Comparison of ENCODE assay signal across 25 cellular contexts in the genomic region with DNA sequence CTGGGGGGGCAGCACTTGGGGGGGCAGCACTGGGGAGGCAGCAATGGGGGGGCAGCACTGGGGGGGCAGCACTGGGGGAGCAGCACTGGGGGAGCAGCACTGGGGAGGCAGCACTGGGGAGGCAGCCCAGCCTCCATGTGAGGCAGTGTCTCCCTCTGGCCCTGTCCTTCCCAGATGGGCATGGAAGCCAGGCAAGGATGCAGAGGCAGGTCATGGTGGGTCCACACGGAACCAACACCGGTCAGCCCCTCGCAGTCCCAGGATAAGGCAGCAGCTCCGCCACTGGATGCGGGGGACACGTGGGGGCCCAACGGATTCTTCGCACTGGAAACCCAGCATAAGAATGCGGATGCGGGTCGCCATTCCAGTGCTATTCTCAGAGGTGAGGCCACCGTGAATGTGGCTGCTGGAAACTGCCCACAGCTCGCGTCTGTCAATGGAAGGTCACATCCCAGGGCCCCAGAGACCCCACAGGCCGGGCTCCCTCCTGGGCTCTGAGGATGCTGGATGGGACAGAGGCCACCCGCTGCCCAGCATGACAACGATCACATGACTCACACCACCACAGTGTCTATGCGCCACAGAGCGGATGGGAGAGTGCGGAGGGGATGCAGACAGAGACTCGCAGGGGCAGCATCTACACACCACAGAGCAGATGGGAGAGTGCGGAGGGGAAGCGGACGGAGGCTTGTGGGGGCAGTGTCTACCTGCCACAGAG.
"Had no signal": no experiment of that assay in that cellular context is flagged by ENCODE, and none has a peak within 500 bp of the region (broad histone marks: within the 10 kb centered on the region; RNA-seq: fewer than 3 reads in every experiment).

No MANE protein-coding gene starts in this region.

- H3K4me1 ChIP-seq: left ventricle myocardium inferior, testis, vagina had no signal

- H3K27ac ChIP-seq: hepatocyte, left ventricle myocardium inferior, ovary, testis, vagina had no signal

- H3K4me1 Mint-ChIP-seq: activated naive CD8-positive, alpha-beta T cell treated with anti-CD3 and anti-CD28 coated beads, Interleukin-2, amount 10 ng/mL, durations not matched to agents 7 days and 5 days; mesothelial cell of epicardium had no signal

- ATAC-seq: activated T-cell treated with anti-CD3 and anti-CD28 coated beads, Interleukin-2, amount 50 U/mL, for 4 hours; naive thymus-derived CD8-positive, alpha-beta T cell; stimulated activated memory B cell treated with anti-CD40 and anti-IgM and Interleukin-4, amounts not matched to agents 10 μg/mL and 1 μg/mL and 100 μg/mL, for 72 hours had no signal

- H3K4me3 Mint-ChIP-seq: activated naive CD8-positive, alpha-beta T cell treated with anti-CD3 and anti-CD28 coated beads, Interleukin-2, amount 10 ng/mL, durations not matched to agents 7 days and 5 days; activated T-cell treated with anti-CD3 and anti-CD28 coated beads, Interleukin-2, amount 50 U/mL, for 4 hours; mesothelial cell of epicardium; naive thymus-derived CD8-positive, alpha-beta T cell; stimulated activated memory B cell treated with anti-CD40 and anti-IgM and Interleukin-4, amounts not matched to agents 10 μg/mL and 1 μg/mL and 100 μg/mL, for 72 hours; type B pancreatic cell had no signal

- DNase-seq: activated CD4-positive, alpha-beta T cell treated with anti-CD3 and anti-CD28 coated beads, Interleukin-2, amount 50 U/mL, for 4 hours; activated CD8-positive, alpha-beta memory T cell treated with anti-CD3 and anti-CD28 coated beads for 24 hours; activated CD8-positive, alpha-beta memory T cell treated with anti-CD3 and anti-CD28 coated beads, Interleukin-2, amount 50 U/mL, for 4 hours; activated naive CD4-positive, alpha-beta T cell treated with Interleukin-2 at 50 U/mL for 16 hours; activated naive CD8-positive, alpha-beta T cell treated with anti-CD3 and anti-CD28 coated beads, Interleukin-2, amount 10 ng/mL, durations not matched to agents 7 days and 5 days; activated T-cell treated with anti-CD3 and anti-CD28 coated beads, Interleukin-2, amount 50 U/mL, for 4 hours; amniotic stem cell; effector CD4-positive, alpha-beta T cell; erythroblast; foreskin fibroblast; kidney glomerular epithelial cell; left ventricle myocardium inferior; naive thymus-derived CD8-positive, alpha-beta T cell; ovary; small intestine; stimulated activated CD4-positive, alpha-beta T cell treated with anti-CD3 and anti-CD28 coated beads, Interleukin-2, amount 100 ng/mL, for 24 hours; T-helper 9 cell; testis had no signal

- H3K9me3 ChIP-seq: testis, vagina had no signal

- H3K27me3 Mint-ChIP-seq: activated naive CD8-positive, alpha-beta T cell treated with anti-CD3 and anti-CD28 coated beads, Interleukin-2, amount 10 ng/mL, durations not matched to agents 7 days and 5 days; naive thymus-derived CD8-positive, alpha-beta T cell; stimulated activated memory B cell treated with anti-CD40 and anti-IgM and Interleukin-4, amounts not matched to agents 10 μg/mL and 1 μg/mL and 100 μg/mL, for 72 hours; type B pancreatic cell had no signal

- H3K27ac Mint-ChIP-seq: activated naive CD8-positive, alpha-beta T cell treated with anti-CD3 and anti-CD28 coated beads, Interleukin-2, amount 10 ng/mL, durations not matched to agents 7 days and 5 days; activated T-helper 2 cell treated with anti-CD3 and anti-CD28 coated beads, Interferon-gamma antibody, Interleukin-2, Interleukin-4, amounts not matched to agents 10 μg/mL and 5 μg/mL and 100 μg/mL, durations not matched to agents 14 hours and 24 hours and 36 hours; mesothelial cell of epicardium; stimulated activated memory B cell treated with anti-CD40 and anti-IgM and Interleukin-4, amounts not matched to agents 10 μg/mL and 1 μg/mL and 100 μg/mL, for 72 hours; type B pancreatic cell had no signal

- H3K36me3 ChIP-seq: ovary had no signal

- H3K27me3 ChIP-seq: hepatocyte, ovary, stomach, testis, vagina had no signal

- H3K4me3 ChIP-seq: hepatocyte, left ventricle myocardium inferior, ovary, stomach, testis, vagina had no signal

- H3K9me3 Mint-ChIP-seq: activated naive CD8-positive, alpha-beta T cell treated with anti-CD3 and anti-CD28 coated beads, Interleukin-2, amount 10 ng/mL, durations not matched to agents 7 days and 5 days; activated T-cell treated with anti-CD3 and anti-CD28 coated beads, Interleukin-2, amount 50 U/mL, for 4 hours; naive thymus-derived CD8-positive, alpha-beta T cell; stimulated activated memory B cell treated with anti-CD40 and anti-IgM and Interleukin-4, amounts not matched to agents 10 μg/mL and 1 μg/mL and 100 μg/mL, for 72 hours had no signal
